ENCODE assay signal across 1 cellular context in genomic region chr19:18279516-18280246, GRCh38.
TF ChIP-seq lines count a peak whose summit lies in the region.

No MANE protein-coding gene starts in this region.

TF ChIP-seq in K562, 482 proteins besides CTCF, POLR2A, EP300 and RAD21 (continued from another document and continues in another):
- no peak for TF ChIP-seq ZNF584 (CRISPR knock-in tag; IDR thresholded peaks at IDR 0.05; ENCODE audit: low read depth)
- TF ChIP-seq ZBTB9 (CRISPR knock-in tag; IDR thresholded peaks at IDR 0.05): 0 out of 2 replicates have a peak, but pooled peaks have one; percentile 8
- TF ChIP-seq CEBPG (CRISPR knock-in tag; IDR thresholded peaks at IDR 0.05): no peak
- TF ChIP-seq CEBPG (tag; conservative IDR thresholded peaks at IDR 0.05 in 1 of 2, IDR thresholded peaks at IDR 0.05 in 1 of 2): no peak
- TF ChIP-seq PTBP1 (IDR thresholded peaks at IDR 0.05; ENCODE audit: low read depth, low read length): no peak
- peak; percentile 62; the same call in 1 of the 2 replicates for TF ChIP-seq LARP7 (IDR thresholded peaks at IDR 0.05)
- TF ChIP-seq ATF1 (CRISPR knock-in tag; IDR thresholded peaks at IDR 0.05): no peak
- 0 out of 2 replicates have a peak, but pooled peaks have one; percentile 35 for TF ChIP-seq ATF1 (tag; IDR thresholded peaks at IDR 0.05)
- TF ChIP-seq DPF2 (IDR thresholded peaks at IDR 0.05): peak; percentile 73
- no peak for TF ChIP-seq ZNF408 (CRISPR knock-in tag; IDR thresholded peaks at IDR 0.05; ENCODE audit: low read depth)
- TF ChIP-seq KHSRP (IDR thresholded peaks at IDR 0.05): 0 out of 2 replicates have a peak, but pooled peaks have one; percentile 13
- TF ChIP-seq ZNF384 (IDR thresholded peaks at IDR 0.05; ENCODE audit: low read depth, low read length): 0 out of 2 replicates have a peak, but pooled peaks have one; percentile 32
- TF ChIP-seq POLR2H (tag; IDR thresholded peaks at IDR 0.05; ENCODE audit: low read depth): peak; percentile 83
- no peak for TF ChIP-seq MECOM (CRISPR knock-in tag; IDR thresholded peaks at IDR 0.05)
- no peak for TF ChIP-seq BRF2 (IDR thresholded peaks at IDR 0.05; ENCODE audit: borderline replicate concordance, insufficient read depth, insufficient read length)
- peak; percentile 92 for TF ChIP-seq DEAF1 (CRISPR knock-in tag; IDR thresholded peaks at IDR 0.05)
- TF ChIP-seq SRSF1 (IDR thresholded peaks at IDR 0.05; ENCODE audit: low read depth, low read length): 0 out of 2 replicates have a peak, but pooled peaks have one; percentile 35
- no peak; the same call in 1 of the 2 replicates for TF ChIP-seq SMAD4 (CRISPR knock-in tag; conservative IDR thresholded peaks at IDR 0.05)
- no peak for TF ChIP-seq ZKSCAN1 (IDR thresholded peaks at IDR 0.05; ENCODE audit: low read depth, low read length)
- TF ChIP-seq ZNF655 (CRISPR knock-in tag; IDR thresholded peaks at IDR 0.05): no peak
- no peak for TF ChIP-seq IRF2 (CRISPR knock-in tag; IDR thresholded peaks at IDR 0.05)
- peak; percentile 66; the same call in 1 of the 2 replicates for TF ChIP-seq PML (IDR thresholded peaks at IDR 0.05; ENCODE audit: low read length)
- peak; percentile 81 for TF ChIP-seq CTBP1 (IDR thresholded peaks at IDR 0.05; ENCODE audit: borderline replicate concordance)
- no peak for TF ChIP-seq CCAR2 (IDR thresholded peaks at IDR 0.05; ENCODE audit: low read depth, low read length)
- TF ChIP-seq JUN (IDR thresholded peaks at IDR 0.05; ENCODE audit: borderline replicate concordance, low read depth, low read length): no peak
- TF ChIP-seq JUN (CRISPR knock-in tag; IDR thresholded peaks at IDR 0.05; ENCODE audit: borderline replicate concordance): no peak
- no peak for TF ChIP-seq KAT2B (IDR thresholded peaks at IDR 0.05; ENCODE audit: low read depth, low read length)
- peak; percentile 55 for TF ChIP-seq NCOR1 (IDR thresholded peaks at IDR 0.05)
- TF ChIP-seq FOXP4 (CRISPR knock-in tag; IDR thresholded peaks at IDR 0.05; ENCODE audit: borderline replicate concordance): peak; percentile 56; the same call in 1 of the 2 replicates
- peak; percentile 47 for TF ChIP-seq ARID1B (IDR thresholded peaks at IDR 0.05)
- peak; percentile 22; the same call in 1 of the 2 replicates for TF ChIP-seq L3MBTL2 (IDR thresholded peaks at IDR 0.05)
- no peak for TF ChIP-seq ZNF140 (CRISPR knock-in tag; IDR thresholded peaks at IDR 0.05)
- TF ChIP-seq ATF4 (CRISPR knock-in tag; IDR thresholded peaks at IDR 0.05): no peak
- TF ChIP-seq GTF2B (IDR thresholded peaks at IDR 0.05; ENCODE audit: extremely low read depth, insufficient read length): no peak
- peak; percentile 85; the same call in 1 of the 2 replicates for TF ChIP-seq RBM15 (IDR thresholded peaks at IDR 0.05; ENCODE audit: insufficient read depth, low read length)
- no peak for TF ChIP-seq CUX1 (CRISPR knock-in tag; IDR thresholded peaks at IDR 0.05)
- TF ChIP-seq PTRF (tag; IDR thresholded peaks at IDR 0.05): no peak
- TF ChIP-seq BACH1 (tag; IDR thresholded peaks at IDR 0.05): no peak; the same call in 1 of the 2 replicates
- 0 out of 2 replicates have a peak, but pooled peaks have one; percentile 39 for TF ChIP-seq HES1 (IDR thresholded peaks at IDR 0.05; ENCODE audit: low read depth)
- TF ChIP-seq CBFA2T3 (IDR thresholded peaks at IDR 0.05): no peak
- TF ChIP-seq CHD1 (IDR thresholded peaks at IDR 0.05; ENCODE audit: low read length): peak; percentile 27
- no peak for TF ChIP-seq NR0B1 (IDR thresholded peaks at IDR 0.05; ENCODE audit: partially characterized antibody)
- TF ChIP-seq ZNF274 (IDR thresholded peaks at IDR 0.05; ENCODE audit: borderline replicate concordance, low read depth, low read length): no peak
- 0 out of 2 replicates have a peak, but pooled peaks have one; percentile 19 for TF ChIP-seq ZNF197 (CRISPR knock-in tag; IDR thresholded peaks at IDR 0.05; ENCODE audit: low read depth)
- no peak for TF ChIP-seq CLOCK (CRISPR knock-in tag; IDR thresholded peaks at IDR 0.05; ENCODE audit: borderline replicate concordance)
- TF ChIP-seq MEIS2 (IDR thresholded peaks at IDR 0.05; ENCODE audit: partially characterized antibody): no peak
- peak; percentile 27 for TF ChIP-seq NFIC (IDR thresholded peaks at IDR 0.05)
